26 cellular contexts compared by ENCODE assay signal in the genomic region with DNA sequence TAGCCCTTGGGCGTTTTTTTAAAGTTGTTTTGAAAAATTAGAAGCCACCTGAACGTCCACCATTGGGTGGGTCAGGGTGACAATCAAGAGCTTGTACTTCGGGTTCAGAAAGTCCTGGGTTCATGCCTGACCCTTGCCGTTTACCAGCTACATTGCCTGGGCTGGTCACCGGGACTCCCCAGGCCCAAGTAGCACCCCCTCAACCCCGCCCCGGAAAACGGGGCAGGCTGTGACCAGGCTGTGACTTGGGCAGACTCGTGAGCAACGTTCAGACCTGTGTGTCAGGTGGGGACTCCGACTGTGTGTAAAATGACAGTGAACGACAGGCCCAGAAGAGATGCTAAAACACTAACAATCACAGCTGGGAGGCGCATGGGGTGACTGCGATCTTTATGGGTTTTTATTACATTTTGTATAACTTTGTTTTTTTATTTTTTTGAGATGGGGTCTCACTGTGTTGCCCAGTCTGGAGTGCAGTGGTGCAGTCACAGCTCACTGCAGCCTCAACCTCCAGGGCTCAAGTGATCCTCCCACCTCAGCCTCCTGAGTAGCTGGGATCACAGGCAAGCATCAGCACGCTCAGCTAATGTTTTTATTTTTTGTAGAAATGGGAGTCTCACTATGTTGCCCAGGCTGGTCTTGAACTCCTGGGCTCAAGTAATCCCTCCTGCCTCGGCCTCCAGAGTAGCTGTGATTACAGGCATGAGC.
"Had no signal": no experiment of that assay in that cellular context is flagged by ENCODE, and none has a peak within 500 bp of the region (broad histone marks: within the 10 kb centered on the region; RNA-seq: fewer than 3 reads in every experiment).

No MANE protein-coding gene starts in this region.

- DNase-seq: hippocampal formation; lower lobe of right lung; mammary epithelial cell; mesenchymal stem cell; occipital lobe; retina; sigmoid colon; small intestine; spleen; stimulated activated CD4-positive, alpha-beta T cell treated with anti-CD3 and anti-CD28 coated beads, Interleukin-4, amount 100 ng/mL, for 24 hours; stimulated activated naive CD4-positive, alpha-beta T cell; tibial artery had no signal

- H3K36me3 Mint-ChIP-seq: naive thymus-derived CD8-positive, alpha-beta T cell; stimulated activated effector memory CD8-positive, alpha-beta T cell treated with anti-CD3 and anti-CD28 coated beads, Interleukin-12 subunit alpha, Interleukin-12 subunit beta, amount 100 ng/mL, for 72 hours had no signal

- H3K79me2 ChIP-seq: parathyroid adenoma had no signal

- H3K4me3 ChIP-seq: left lung, lower lobe of right lung, sigmoid colon, spleen, suprapubic skin, thoracic aorta, tibial artery, upper lobe of right lung had no signal

- H3K9ac ChIP-seq: parathyroid adenoma had no signal

- H3K27me3 Mint-ChIP-seq: stimulated activated naive CD8-positive, alpha-beta T cell treated with anti-CD3 and anti-CD28 coated beads, Interleukin-15, Interleukin-2, amounts not matched to agents 100 ng/mL and 50 ng/mL, for 24 hours had no signal

- H3K27me3 ChIP-seq: left lung, neutrophil, sigmoid colon, spleen, suprapubic skin, upper lobe of right lung had no signal

- H2AFZ ChIP-seq: parathyroid adenoma had no signal

- ATAC-seq: left colon; left lung; lower lobe of right lung; naive thymus-derived CD8-positive, alpha-beta T cell; stimulated activated effector memory CD8-positive, alpha-beta T cell treated with anti-CD3 and anti-CD28 coated beads, Interleukin-12 subunit alpha, Interleukin-12 subunit beta, amount 100 ng/mL, for 72 hours; upper lobe of right lung had no signal

- H3K4me1 ChIP-seq: left lung, lower lobe of right lung, parathyroid adenoma, sigmoid colon, spleen, upper lobe of right lung had no signal

- H3K4me1 Mint-ChIP-seq: neural crest cell had no signal

- H3K9me3 Mint-ChIP-seq: naive thymus-derived CD8-positive, alpha-beta T cell; nephron; neural crest cell; stimulated activated effector memory CD8-positive, alpha-beta T cell treated with anti-CD3 and anti-CD28 coated beads, Interleukin-12 subunit alpha, Interleukin-12 subunit beta, amount 100 ng/mL, for 72 hours; stimulated activated naive CD8-positive, alpha-beta T cell treated with anti-CD3 and anti-CD28 coated beads, Interleukin-15, Interleukin-2, amounts not matched to agents 100 ng/mL and 50 ng/mL, for 24 hours had no signal

- H3K27ac ChIP-seq: left lung, lower lobe of right lung, neutrophil, parathyroid adenoma, sigmoid colon, spleen, suprapubic skin, thoracic aorta, tibial artery, upper lobe of right lung had no signal

- FAIRE-seq: keratinocyte, small intestine, urothelium cell line had no signal

- H3K9me3 ChIP-seq: left lung, lower lobe of right lung, neutrophil, sigmoid colon, spleen, suprapubic skin, thoracic aorta, tibial artery, upper lobe of right lung had no signal

- H3K4me3 Mint-ChIP-seq: naive thymus-derived CD8-positive, alpha-beta T cell; nephron; neural crest cell; stimulated activated effector memory CD8-positive, alpha-beta T cell treated with anti-CD3 and anti-CD28 coated beads, Interleukin-12 subunit alpha, Interleukin-12 subunit beta, amount 100 ng/mL, for 72 hours; stimulated activated naive CD8-positive, alpha-beta T cell treated with anti-CD3 and anti-CD28 coated beads, Interleukin-15, Interleukin-2, amounts not matched to agents 100 ng/mL and 50 ng/mL, for 24 hours had no signal

- H3K36me3 ChIP-seq: neutrophil, sigmoid colon, thoracic aorta, tibial artery, upper lobe of right lung had no signal

- H3K27ac Mint-ChIP-seq: nephron; stimulated activated effector memory CD8-positive, alpha-beta T cell treated with anti-CD3 and anti-CD28 coated beads, Interleukin-12 subunit alpha, Interleukin-12 subunit beta, amount 100 ng/mL, for 72 hours; stimulated activated naive CD8-positive, alpha-beta T cell treated with anti-CD3 and anti-CD28 coated beads, Interleukin-15, Interleukin-2, amounts not matched to agents 100 ng/mL and 50 ng/mL, for 24 hours had no signal
